Comparison of ENCODE assay signal across 26 cellular contexts in genomic region chr17:27218041-27218440, GRCh38.
DNase-seq lines count a peak whose midpoint lies in the region; ATAC-seq, FAIRE-seq and TF ChIP-seq lines count a peak whose summit lies in the region.
"Had no signal": no experiment of that assay in that cellular context is flagged by ENCODE, and none has a peak within 500 bp of the region (broad histone marks: within the 10 kb centered on the region; RNA-seq: fewer than 3 reads in every experiment).

No MANE protein-coding gene starts in this region.

- H3K4me2 ChIP-seq in OCI-LY1 (ENCODE audit: low read length) (peak overlapping the region; percentile 7; the same call in 1 of the 2 replicates), GM23248 (ENCODE audit: unreplicated experiment) (no peak overlapping the region)

- H3K9ac ChIP-seq in OCI-LY1 (ENCODE audit: low read length) (no peak overlapping the region; the same call in 1 of the 2 replicates), GM23248 (no peak overlapping the region)

- no peak overlapping the region for H3K4me3 Mint-ChIP-seq in activated CD8-positive, alpha-beta memory T cell treated with anti-CD3 and anti-CD28 coated beads, Interleukin-2, amount 10 ng/mL, durations not matched to agents 7 days and 5 days
- H3K4me3 Mint-ChIP-seq in activated naive CD8-positive, alpha-beta T cell treated with anti-CD3 and anti-CD28 coated beads, Interleukin-2, amount 50 U/mL, for 24 hours, result no peak overlapping the region
- H3K4me3 Mint-ChIP-seq in stimulated activated naive B cell treated with anti-CD40 and anti-IgM and Interleukin-4, amounts not matched to agents 10 μg/mL and 1 μg/mL and 100 μg/mL, for 72 hours, result peak overlapping the region; percentile 70 to 78
- H3K4me3 Mint-ChIP-seq: WTC11 had no signal

- whole genome bisulfite sequencing in GM23248 (ENCODE audit: low coverage in 1 of 2, low lambda C conversion rate in 2 of 2, missing lambda C conversion rate in 2 of 2), 2 experiments, result 64 to 68% methylated on average over 3 of the region's 3 CpGs

- H3K9me2 ChIP-seq in OCI-LY1 (ENCODE audit: low read depth, low read length) (no peaks in the 10 kb centered on the region), GM23248 (ENCODE audit: insufficient read depth) (no peaks in the 10 kb centered on the region)

- no peaks in the 10 kb centered on the region for H3K27me3 Mint-ChIP-seq in activated CD8-positive, alpha-beta memory T cell treated with anti-CD3 and anti-CD28 coated beads, Interleukin-2, amount 10 ng/mL, durations not matched to agents 7 days and 5 days
- H3K27me3 Mint-ChIP-seq in activated naive CD8-positive, alpha-beta T cell treated with anti-CD3 and anti-CD28 coated beads, Interleukin-2, amount 50 U/mL, for 24 hours, result no peaks in the 10 kb centered on the region
- no peaks in the 10 kb centered on the region for H3K27me3 Mint-ChIP-seq in stimulated activated naive B cell treated with anti-CD40 and anti-IgM and Interleukin-4, amounts not matched to agents 10 μg/mL and 1 μg/mL and 100 μg/mL, for 72 hours

- H3K4me3 ChIP-seq in OCI-LY1 (ENCODE audit: low read depth, low read length, poor library complexity, severe bottlenecking) (no peak overlapping the region), GM23248 (no peak overlapping the region)
- H3K4me3 ChIP-seq: heart left ventricle, Peyer's patch had no signal

- H3K27ac Mint-ChIP-seq in activated CD8-positive, alpha-beta memory T cell treated with anti-CD3 and anti-CD28 coated beads, Interleukin-2, amount 10 ng/mL, durations not matched to agents 7 days and 5 days, result peak overlapping the region; percentile 96
- H3K27ac Mint-ChIP-seq in activated naive CD8-positive, alpha-beta T cell treated with anti-CD3 and anti-CD28 coated beads, Interleukin-2, amount 50 U/mL, for 24 hours, result peak overlapping the region; percentile 46
- peak overlapping the region; percentile 100 for H3K27ac Mint-ChIP-seq in stimulated activated naive B cell treated with anti-CD40 and anti-IgM and Interleukin-4, amounts not matched to agents 10 μg/mL and 1 μg/mL and 100 μg/mL, for 72 hours
- H3K27ac Mint-ChIP-seq: WTC11 had no signal

- in situ Hi-C loops in GM23248 (cut with MboI), result no loop called here

- no peak for DNase-seq in activated CD8-positive, alpha-beta memory T cell treated with anti-CD3 and anti-CD28 coated beads, Interleukin-2, amount 10 ng/mL, durations not matched to agents 7 days and 5 days
- no peak for DNase-seq in activated CD8-positive, alpha-beta memory T cell treated with anti-CD3 and anti-CD28 coated beads for 24 hours
- no peak for DNase-seq in activated naive CD8-positive, alpha-beta T cell treated with anti-CD3 and anti-CD28 coated beads, Interleukin-2, amount 50 U/mL, for 24 hours
- no peak for DNase-seq in stimulated activated naive B cell treated with anti-CD40 and anti-IgM and Interleukin-4, amounts not matched to agents 10 μg/mL and 1 μg/mL and 100 μg/mL, for 72 hours
- DNase-seq in GM12892 (ENCODE audit: insufficient read length) (no peak), GM23248 (no peak), SKM-1 treated with dmso at 0.1 percent for 144 hours (lab: John Stamatoyannopoulos, UW; ENCODE audit: unreplicated experiment) (no peak)
- DNase-seq: activated CD4-positive, alpha-beta T cell treated with anti-CD3 and anti-CD28 coated beads, Interleukin-2, amount 50 U/mL, for 48 hours; activated gamma-delta T cell treated with Interleukin-2 at 50 U/mL for 16 hours; activated T-cell treated with anti-CD3 and anti-CD28 coated beads for 4 hours; AML-193; brain microvascular endothelial cell; Caco-2; DND-41; effector memory CD4-positive, alpha-beta T cell; foreskin fibroblast; heart left ventricle; IMR-90; mesenchymal stem cell; NCI-H1417; NCI-H446; stimulated activated CD8-positive, alpha-beta memory T cell treated with anti-CD3 and anti-CD28 coated beads, Interleukin-4, amount 100 ng/mL, for 48 hours had no signal

- peaks cover 10% of the 10 kb centered on the region for H3K36me3 Mint-ChIP-seq in activated CD8-positive, alpha-beta memory T cell treated with anti-CD3 and anti-CD28 coated beads, Interleukin-2, amount 10 ng/mL, durations not matched to agents 7 days and 5 days
- no peaks in the 10 kb centered on the region for H3K36me3 Mint-ChIP-seq in activated naive CD8-positive, alpha-beta T cell treated with anti-CD3 and anti-CD28 coated beads, Interleukin-2, amount 50 U/mL, for 24 hours (ENCODE audit: low read depth)
- peaks cover 16 to 32% of the 10 kb centered on the region in 2 donors for H3K36me3 Mint-ChIP-seq in stimulated activated naive B cell treated with anti-CD40 and anti-IgM and Interleukin-4, amounts not matched to agents 10 μg/mL and 1 μg/mL and 100 μg/mL, for 72 hours

- no peak for ATAC-seq in activated CD8-positive, alpha-beta memory T cell treated with anti-CD3 and anti-CD28 coated beads, Interleukin-2, amount 10 ng/mL, durations not matched to agents 7 days and 5 days
- no peak for ATAC-seq in activated naive CD8-positive, alpha-beta T cell treated with anti-CD3 and anti-CD28 coated beads, Interleukin-2, amount 50 U/mL, for 24 hours
- peak in 1 of 2 donors; percentile 6 for ATAC-seq in stimulated activated naive B cell treated with anti-CD40 and anti-IgM and Interleukin-4, amounts not matched to agents 10 μg/mL and 1 μg/mL and 100 μg/mL, for 72 hours (replicated peaks)
- ATAC-seq: HCT116, WTC11 had no signal

- CTCF ChIA-PET in activated CD8-positive, alpha-beta memory T cell treated with anti-CD3 and anti-CD28 coated beads, Interleukin-2, amount 10 ng/mL, durations not matched to agents 7 days and 5 days (lab: Charles Lee), result interaction anchor here (0.6 to 2.8 kb wide), 10 partner anchors 9 to 433 kb away, joined by 3 to 17 read pairs (median 4); no protein-coding TSS in a partner anchor

- H3K79me2 ChIP-seq in OCI-LY1 (ENCODE audit: insufficient read depth, low read length) (no peaks in the 10 kb centered on the region), GM23248 (ENCODE audit: insufficient read depth) (no peaks in the 10 kb centered on the region)

- no peak for TF ChIP-seq POLR2A in GM12892 (IDR thresholded peaks at IDR 0.05; ENCODE audit: low read depth, low read length)

- H4K20me1 ChIP-seq in OCI-LY1 (ENCODE audit: insufficient read depth, low read length), result no peaks in the 10 kb centered on the region
- no peaks in the 10 kb centered on the region for H4K20me1 ChIP-seq in GM23248 (ENCODE audit: insufficient read depth)

- H2AFZ ChIP-seq in OCI-LY1 (ENCODE audit: low read length) (peak overlapping the region; percentile 53; the same call in 1 of the 2 replicates), GM23248 (no peak overlapping the region)

- H3K4me1 Mint-ChIP-seq in activated CD8-positive, alpha-beta memory T cell treated with anti-CD3 and anti-CD28 coated beads, Interleukin-2, amount 10 ng/mL, durations not matched to agents 7 days and 5 days, result peaks cover 29% of the 10 kb centered on the region
- H3K4me1 Mint-ChIP-seq in activated naive CD8-positive, alpha-beta T cell treated with anti-CD3 and anti-CD28 coated beads, Interleukin-2, amount 50 U/mL, for 24 hours, result peaks cover 17% of the 10 kb centered on the region
- peaks cover 28 to 44% of the 10 kb centered on the region in 2 donors for H3K4me1 Mint-ChIP-seq in stimulated activated naive B cell treated with anti-CD40 and anti-IgM and Interleukin-4, amounts not matched to agents 10 μg/mL and 1 μg/mL and 100 μg/mL, for 72 hours
- H3K4me1 Mint-ChIP-seq: WTC11 had no signal

- H3K27ac ChIP-seq in OCI-LY1 (ENCODE audit: low read depth, low read length, poor library complexity, severe bottlenecking), result peak overlapping the region; percentile 87
- no peak overlapping the region for H3K27ac ChIP-seq in GM23248
- H3K27ac ChIP-seq: brain microvascular endothelial cell, heart left ventricle had no signal

- H3K9me3 ChIP-seq in OCI-LY1 (ENCODE audit: low read length) (peaks cover 10% of the 10 kb centered on the region), GM23248 (ENCODE audit: low read depth) (no peaks in the 10 kb centered on the region)

- FAIRE-seq in GM12892 (lab: Jason Lieb, UNC), result no peak

- no peak for TF ChIP-seq CTCF in OCI-LY1 (IDR thresholded peaks at IDR 0.05; ENCODE audit: low read length)

- H3K4me1 ChIP-seq in OCI-LY1 (ENCODE audit: insufficient read depth, low read length, severe bottlenecking) (peaks cover 35% of the 10 kb centered on the region), GM23248 (ENCODE audit: insufficient read depth) (no peaks in the 10 kb centered on the region)
- H3K4me1 ChIP-seq: Caco-2 had no signal

- peaks cover 11% of the 10 kb centered on the region for H3K9me3 Mint-ChIP-seq in activated CD8-positive, alpha-beta memory T cell treated with anti-CD3 and anti-CD28 coated beads, Interleukin-2, amount 10 ng/mL, durations not matched to agents 7 days and 5 days (ENCODE audit: low read depth)
- H3K9me3 Mint-ChIP-seq in activated naive CD8-positive, alpha-beta T cell treated with anti-CD3 and anti-CD28 coated beads, Interleukin-2, amount 50 U/mL, for 24 hours, result no peaks in the 10 kb centered on the region
- peaks cover 20 to 22% of the 10 kb centered on the region in 2 donors for H3K9me3 Mint-ChIP-seq in stimulated activated naive B cell treated with anti-CD40 and anti-IgM and Interleukin-4, amounts not matched to agents 10 μg/mL and 1 μg/mL and 100 μg/mL, for 72 hours

- H3F3A ChIP-seq in OCI-LY1 (ENCODE audit: insufficient read depth, low read length) (no peaks in the 10 kb centered on the region), GM23248 (ENCODE audit: insufficient read depth) (no peaks in the 10 kb centered on the region)

- H3K36me3 ChIP-seq in OCI-LY1 (ENCODE audit: insufficient read depth, low read length), result no peaks in the 10 kb centered on the region
- no peaks in the 10 kb centered on the region for H3K36me3 ChIP-seq in GM23248 (ENCODE audit: low read depth)
- H3K36me3 ChIP-seq: brain microvascular endothelial cell, heart left ventricle, Peyer's patch had no signal

- H3K27me3 ChIP-seq in OCI-LY1 (ENCODE audit: insufficient read depth, low read length) (no peaks in the 10 kb centered on the region), GM23248 (replicated peaks; ENCODE audit: insufficient read depth) (no peaks in the 10 kb centered on the region)
- H3K27me3 ChIP-seq: brain microvascular endothelial cell, heart left ventricle, Peyer's patch had no signal

Comparison
In these comparisons a context has a peak if more than half of its experiments do, and no peak if none do; other contexts are left out.
1. H3K27ac Mint-ChIP-seq: peak in every context shown above with its lines; median percentile 100 in stimulated activated naive B cell treated with anti-CD40 and anti-IgM and Interleukin-4, amounts not matched to agents 10 μg/mL and 1 μg/mL and 100 μg/mL, for 72 hours; 96 in activated CD8-positive, alpha-beta memory T cell treated with anti-CD3 and anti-CD28 coated beads, Interleukin-2, amount 10 ng/mL, durations not matched to agents 7 days and 5 days; 46 in activated naive CD8-positive, alpha-beta T cell treated with anti-CD3 and anti-CD28 coated beads, Interleukin-2, amount 50 U/mL, for 24 hours.
2. H3K4me3 Mint-ChIP-seq: peak in stimulated activated naive B cell treated with anti-CD40 and anti-IgM and Interleukin-4, amounts not matched to agents 10 μg/mL and 1 μg/mL and 100 μg/mL, for 72 hours (2 of 2); none in activated CD8-positive, alpha-beta memory T cell treated with anti-CD3 and anti-CD28 coated beads, Interleukin-2, amount 10 ng/mL, durations not matched to agents 7 days and 5 days (single experiment) and activated naive CD8-positive, alpha-beta T cell treated with anti-CD3 and anti-CD28 coated beads, Interleukin-2, amount 50 U/mL, for 24 hours (single experiment).